Comparison of ENCODE assay signal across 9 cellular contexts in the genomic region with DNA sequence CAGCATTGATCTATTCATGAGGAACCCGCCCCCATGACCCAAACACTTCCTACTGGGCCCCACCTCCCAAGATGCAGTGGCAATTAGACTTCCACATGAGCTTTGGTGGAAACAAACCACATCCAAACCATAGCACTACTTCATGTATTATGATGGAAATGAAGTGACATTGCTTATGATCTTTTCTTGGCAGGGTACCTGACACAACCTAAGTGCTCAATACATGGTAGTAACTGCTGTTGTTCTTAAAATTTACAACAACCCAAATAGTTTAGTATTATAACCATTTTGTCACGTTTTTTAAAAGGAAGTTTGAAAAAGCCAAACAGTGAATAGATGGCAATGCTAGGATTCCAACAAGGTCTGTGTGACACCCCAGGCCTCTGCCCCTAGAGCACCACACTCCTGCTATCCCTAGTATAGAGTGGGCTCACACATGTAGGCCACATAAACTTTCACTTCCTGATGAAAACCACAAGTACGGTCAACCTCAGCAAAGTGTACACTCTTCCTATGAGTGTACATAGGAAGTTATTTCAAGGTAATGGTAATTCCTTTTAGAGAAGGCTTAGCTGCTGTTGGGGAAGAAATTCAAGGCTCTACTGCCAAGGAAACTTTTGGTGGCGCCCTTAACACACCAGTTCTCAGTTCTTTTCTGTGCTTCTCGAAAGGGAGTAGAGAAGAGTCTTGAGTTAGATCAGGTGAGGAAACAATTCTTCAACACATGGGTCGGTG.
DNase-seq lines count a peak whose midpoint lies in the region; ATAC-seq, FAIRE-seq and TF ChIP-seq lines count a peak whose summit lies in the region.
"Had no signal": no experiment of that assay in that cellular context is flagged by ENCODE, and none has a peak within 500 bp of the region (broad histone marks: within the 10 kb centered on the region; RNA-seq: fewer than 3 reads in every experiment).

No MANE protein-coding gene starts in this region.

- WGBS in body of pancreas, 2 donors = 73 to 78% methylated on average over 6 of the region's 6 CpGs

- TF ChIP-seq CTCF in body of pancreas (IDR thresholded peaks at IDR 0.05) (no peak), D721Med (IDR thresholded peaks at IDR 0.05; ENCODE audit: insufficient read depth, missing control alignments) (no peak)

- intact Hi-C loops in body of pancreas (cut with DNase I) = no loop called here

- no peak for DNase-seq in activated CD4-positive, CD25-positive, alpha-beta regulatory T cell (lab: John Stamatoyannopoulos, UW)
- DNase-seq in MV-4-11 (lab: John Stamatoyannopoulos, UW) (peak; percentile 86), body of pancreas (no peak), D721Med (ENCODE audit: insufficient read length, low spot score) (no peak), NCI-H2171 treated with DMSO at 0.1 percent for 48 hours (lab: John Stamatoyannopoulos, UW) (no peak)

- no peak overlapping the region for H3K4me3 ChIP-seq in body of pancreas

- no peak overlapping the region for H3K4me3 Mint-ChIP-seq in stimulated activated memory B cell treated with anti-CD40 and anti-IgM and Interleukin-4, amounts not matched to agents 10 μg/mL and 1 μg/mL and 100 μg/mL, for 72 hours
- H3K4me3 Mint-ChIP-seq: brain had no signal

- H3K27me3 Mint-ChIP-seq in stimulated activated memory B cell treated with anti-CD40 and anti-IgM and Interleukin-4, amounts not matched to agents 10 μg/mL and 1 μg/mL and 100 μg/mL, for 72 hours = no peaks in the 10 kb centered on the region
- H3K27me3 Mint-ChIP-seq: brain had no signal

- ATAC-seq in activated CD4-positive, CD25-positive, alpha-beta regulatory T cell treated with anti-CD3 and anti-CD28 coated beads, Interleukin-2, amount 50 U/mL, for 24 hours = peak; percentile 56 to 66
- ATAC-seq in HG02840 (IDR thresholded peaks at IDR 0.05; ENCODE audit: low FRiP score, unreplicated experiment) (peak; percentile 93), body of pancreas (no peak)
- peak; percentile 99 for ATAC-seq in stimulated activated memory B cell treated with anti-CD40 and anti-IgM and Interleukin-4, amounts not matched to agents 10 μg/mL and 1 μg/mL and 100 μg/mL, for 72 hours

- H3K36me3 ChIP-seq in body of pancreas (replicated peaks in 1 of 2; ENCODE audit: insufficient read depth in 1 of 2, low read depth in 2 of 2) = no peaks in the 10 kb centered on the region

- H3K27ac ChIP-seq in body of pancreas = no peak overlapping the region

- no peaks in the 10 kb centered on the region for H3K9me3 Mint-ChIP-seq in stimulated activated memory B cell treated with anti-CD40 and anti-IgM and Interleukin-4, amounts not matched to agents 10 μg/mL and 1 μg/mL and 100 μg/mL, for 72 hours
- H3K9me3 Mint-ChIP-seq: brain had no signal

- no peaks in the 10 kb centered on the region for H3K4me1 ChIP-seq in body of pancreas

- no peak for TF ChIP-seq POLR2A in body of pancreas (IDR thresholded peaks at IDR 0.05)

- H3K4me1 Mint-ChIP-seq in stimulated activated memory B cell treated with anti-CD40 and anti-IgM and Interleukin-4, amounts not matched to agents 10 μg/mL and 1 μg/mL and 100 μg/mL, for 72 hours = peaks cover 23% of the 10 kb centered on the region

- no peak for FAIRE-seq in D721Med (lab: Jason Lieb, UNC)

- peaks cover 20% of the 10 kb centered on the region for H3K36me3 Mint-ChIP-seq in stimulated activated memory B cell treated with anti-CD40 and anti-IgM and Interleukin-4, amounts not matched to agents 10 μg/mL and 1 μg/mL and 100 μg/mL, for 72 hours

- H3K9me3 ChIP-seq in body of pancreas = no peaks in the 10 kb centered on the region

- H3K27ac Mint-ChIP-seq in stimulated activated memory B cell treated with anti-CD40 and anti-IgM and Interleukin-4, amounts not matched to agents 10 μg/mL and 1 μg/mL and 100 μg/mL, for 72 hours = peak overlapping the region; percentile 22

- no peaks in the 10 kb centered on the region for H3K27me3 ChIP-seq in body of pancreas
